In genomic region chr10:100338434-100339036, GRCh38 we compare ENCODE assay signal across 8 cellular contexts. TPM values are rescaled to one million over a fixed set of nuclear protein-coding genes. Genes with fewer than 3 reads are reported as not detected.
DNase-seq lines count a peak whose midpoint lies in the region; ATAC-seq, FAIRE-seq and TF ChIP-seq lines count a peak whose summit lies in the region.

No MANE protein-coding gene starts in this region.

- H3K4me1 ChIP-seq in osteoblast (ENCODE audit: insufficient read depth, low read length) (no peaks in the 10 kb centered on the region), tibial artery (peaks cover 0 to 9% (median 0%) of the 10 kb centered on the region in 4 donors)

- no peak overlapping the region for H3K4me3 Mint-ChIP-seq in activated T-helper 1 cell treated with anti-CD3 and anti-CD28 coated beads, Interleukin-12 subunit alpha, Interleukin-12 subunit beta, Interleukin-2, Interleukin-4 antibody, amounts not matched to agents 30 ng/mL and 10 ng/mL and 1 ng/mL, durations not matched to agents 14 hours and 24 hours and 36 hours

- H3K27ac ChIP-seq in osteoblast (ENCODE audit: low read depth, low read length) (no peak overlapping the region), tibial artery (no peak overlapping the region)

- no peaks in the 10 kb centered on the region for H3K79me2 ChIP-seq in osteoblast (ENCODE audit: insufficient read depth, low read length)

- ATAC-seq in HG03432 (IDR thresholded peaks at IDR 0.05; ENCODE audit: unreplicated experiment), result no peak

- peaks cover 17% of the 10 kb centered on the region for H3K27me3 Mint-ChIP-seq in activated T-helper 1 cell treated with anti-CD3 and anti-CD28 coated beads, Interleukin-12 subunit alpha, Interleukin-12 subunit beta, Interleukin-2, Interleukin-4 antibody, amounts not matched to agents 30 ng/mL and 10 ng/mL and 1 ng/mL, durations not matched to agents 14 hours and 24 hours and 36 hours (ENCODE audit: insufficient read depth)

- H3K27ac Mint-ChIP-seq in activated T-helper 1 cell treated with anti-CD3 and anti-CD28 coated beads, Interleukin-12 subunit alpha, Interleukin-12 subunit beta, Interleukin-2, Interleukin-4 antibody, amounts not matched to agents 30 ng/mL and 10 ng/mL and 1 ng/mL, durations not matched to agents 14 hours and 24 hours and 36 hours, result no peak overlapping the region

- peaks cover 35% of the 10 kb centered on the region for H3K4me1 Mint-ChIP-seq in activated T-helper 1 cell treated with anti-CD3 and anti-CD28 coated beads, Interleukin-12 subunit alpha, Interleukin-12 subunit beta, Interleukin-2, Interleukin-4 antibody, amounts not matched to agents 30 ng/mL and 10 ng/mL and 1 ng/mL, durations not matched to agents 14 hours and 24 hours and 36 hours (ENCODE audit: low read depth)

- FAIRE-seq in HTR-8/SVneo (lab: Jason Lieb, UNC), result no peak

- DNase-seq in GM10266 (ENCODE audit: extremely low spot score) (peak; percentile 77), HTR-8/SVneo (ENCODE audit: insufficient read length, low spot score) (peak; percentile 72), RPMI7951 (ENCODE audit: low read depth) (peak; percentile 35), fibroblast of pulmonary artery (ENCODE audit: low read depth) (peak; percentile 65), osteoblast (ENCODE audit: insufficient read length, low spot score, missing footprints) (peak; percentile 87), tibial artery (peak; percentile 76 to 78)
- DNase-seq in activated T-helper 1 cell treated with anti-CD3 and anti-CD28 coated beads, Interleukin-12 subunit alpha, Interleukin-12 subunit beta, Interleukin-2, Interleukin-4 antibody, amounts not matched to agents 30 ng/mL and 10 ng/mL and 1 ng/mL, durations not matched to agents 14 hours and 24 hours and 36 hours (ENCODE audit: low spot score), result peak; percentile 67

- no peaks in the 10 kb centered on the region for H3K36me3 Mint-ChIP-seq in activated T-helper 1 cell treated with anti-CD3 and anti-CD28 coated beads, Interleukin-12 subunit alpha, Interleukin-12 subunit beta, Interleukin-2, Interleukin-4 antibody, amounts not matched to agents 30 ng/mL and 10 ng/mL and 1 ng/mL, durations not matched to agents 14 hours and 24 hours and 36 hours (ENCODE audit: low read depth)

- peaks cover 30% of the 10 kb centered on the region for H3K27me3 ChIP-seq in osteoblast (ENCODE audit: insufficient read depth, low read length)
- H3K27me3 ChIP-seq in tibial artery, result peaks cover 0 to 18% of the 10 kb centered on the region in 2 donors

- H3K4me3 ChIP-seq in fibroblast of pulmonary artery (replicated peaks; ENCODE audit: low read depth, low read length) (no peak overlapping the region), osteoblast (ENCODE audit: insufficient read depth, low read length) (no peak overlapping the region), tibial artery (no peak overlapping the region)

- intact Hi-C loops in activated T-helper 1 cell treated with anti-CD3 and anti-CD28 coated beads, Interleukin-12 subunit alpha, Interleukin-12 subunit beta, Interleukin-2, Interleukin-4 antibody, amounts not matched to agents 30 ng/mL and 10 ng/mL and 1 ng/mL, durations not matched to agents 14 hours and 24 hours and 36 hours (cut with micrococcal nuclease), result loop anchor here (1.0 kb wide), 4 partner anchors 35 to 180 kb away; no protein-coding TSS in a partner anchor
- intact Hi-C loops in tibial artery (cut with DNase I; ENCODE audit: low total_unique reads), result loop anchor here (1.0 to 5.0 kb wide), 2 partner anchors 95 to 179 kb away; partner anchors contain the start of gene SEC31B

- H2AFZ ChIP-seq in osteoblast (ENCODE audit: low read length), result no peak overlapping the region

- H3K9me3 Mint-ChIP-seq in activated T-helper 1 cell treated with anti-CD3 and anti-CD28 coated beads, Interleukin-12 subunit alpha, Interleukin-12 subunit beta, Interleukin-2, Interleukin-4 antibody, amounts not matched to agents 30 ng/mL and 10 ng/mL and 1 ng/mL, durations not matched to agents 14 hours and 24 hours and 36 hours, result no peaks in the 10 kb centered on the region

- H3K36me3 ChIP-seq in osteoblast (ENCODE audit: insufficient read depth, low read length) (no peaks in the 10 kb centered on the region), tibial artery (no peaks in the 10 kb centered on the region)

- H3K9me3 ChIP-seq in osteoblast (ENCODE audit: low read depth, low read length) (no peaks in the 10 kb centered on the region), tibial artery (no peaks in the 10 kb centered on the region)

- TF ChIP-seq CTCF in GM10266 (IDR thresholded peaks at IDR 0.05; ENCODE audit: control insufficient read depth, insufficient read depth, low read depth, missing control alignments), result peak; percentile 84
- peak; percentile 93 for TF ChIP-seq CTCF in fibroblast of pulmonary artery (IDR thresholded peaks at IDR 0.05; ENCODE audit: low read length, missing control alignments)
- peak; percentile 89 for TF ChIP-seq CTCF in osteoblast (IDR thresholded peaks at IDR 0.05; ENCODE audit: extremely low read depth, low read depth, low read length)
- TF ChIP-seq CTCF in tibial artery (IDR thresholded peaks at IDR 0.05), result peak; percentile 91 to 93

- no peak overlapping the region for H3K4me2 ChIP-seq in osteoblast (ENCODE audit: insufficient read depth, low read length)

- H4K20me1 ChIP-seq in osteoblast (ENCODE audit: insufficient read depth, low read length), result no peaks in the 10 kb centered on the region

RNA-seq across cellular contexts. Expression of gene SCD, which starts 8.5 kb away (rescaled TPM):
- total RNA-seq in RPMI7951 (2014; rRNA removed; shearing (Covaris generic)), result 68.3 and 80.6 TPM in 2 replicates
- total RNA-seq in activated T-helper 1 cell treated with anti-CD3 and anti-CD28 coated beads, Interleukin-12 subunit alpha, Interleukin-12 subunit beta, Interleukin-2, Interleukin-4 antibody, amounts not matched to agents 30 ng/mL and 10 ng/mL and 1 ng/mL, durations not matched to agents 14 hours and 24 hours and 36 hours, result 194 TPM in 2 replicates
- 672 and 691 TPM in 2 replicates for total RNA-seq in osteoblast

RNA-seq across cellular contexts. Expression of gene PKD2L1, which starts 8.5 kb away (rescaled TPM):
- total RNA-seq in RPMI7951 (2014; rRNA removed; shearing (Covaris generic)), result not detected in 2 replicates
- total RNA-seq in activated T-helper 1 cell treated with anti-CD3 and anti-CD28 coated beads, Interleukin-12 subunit alpha, Interleukin-12 subunit beta, Interleukin-2, Interleukin-4 antibody, amounts not matched to agents 30 ng/mL and 10 ng/mL and 1 ng/mL, durations not matched to agents 14 hours and 24 hours and 36 hours, result not detected in 2 replicates
- total RNA-seq in osteoblast, result not detected in 2 replicates

RNA-seq across cellular contexts. Expression of gene BLOC1S2, which starts 52.1 kb away (rescaled TPM):
- 33.5 and 43.5 TPM in 2 replicates for total RNA-seq in RPMI7951 (2014; rRNA removed; shearing (Covaris generic))
- total RNA-seq in activated T-helper 1 cell treated with anti-CD3 and anti-CD28 coated beads, Interleukin-12 subunit alpha, Interleukin-12 subunit beta, Interleukin-2, Interleukin-4 antibody, amounts not matched to agents 30 ng/mL and 10 ng/mL and 1 ng/mL, durations not matched to agents 14 hours and 24 hours and 36 hours, result 65.7 and 66.5 TPM in 2 replicates
- 46.3 and 51.3 TPM in 2 replicates for total RNA-seq in osteoblast

Comparison
In these comparisons a context has a peak if more than half of its experiments do, and no peak if none do; other contexts are left out.
1. DNase-seq: peak in every context shown above with its lines; median percentile 87 in osteoblast; 77 in GM10266; 77 in tibial artery; 72 in HTR-8/SVneo; 67 in activated T-helper 1 cell treated with anti-CD3 and anti-CD28 coated beads, Interleukin-12 subunit alpha, Interleukin-12 subunit beta, Interleukin-2, Interleukin-4 antibody, amounts not matched to agents 30 ng/mL and 10 ng/mL and 1 ng/mL, durations not matched to agents 14 hours and 24 hours and 36 hours; 65 in fibroblast of pulmonary artery; 35 in RPMI7951.